11 cellular contexts compared by ENCODE assay signal in genomic region chr4:87119965-87120364, GRCh38.
DNase-seq lines count a peak whose midpoint lies in the region; ATAC-seq and TF ChIP-seq lines count a peak whose summit lies in the region.
"Had no signal": no experiment of that assay in that cellular context is flagged by ENCODE, and none has a peak within 500 bp of the region (broad histone marks: within the 10 kb centered on the region; RNA-seq: fewer than 3 reads in every experiment).

No MANE protein-coding gene starts in this region.

- H3K9me3 ChIP-seq in RWPE2 (ENCODE audit: severe bottlenecking) (no peaks in the 10 kb centered on the region), gastroesophageal sphincter (no peaks in the 10 kb centered on the region), stomach smooth muscle (ENCODE audit: control insufficient read depth in 2 of 2, low read length in 2 of 2) (no peaks in the 10 kb centered on the region), neuronal stem cell (replicated peaks in 1 of 2; ENCODE audit: control insufficient read depth in 2 of 2, insufficient read depth in 1 of 2, low read depth in 1 of 2, low read length in 2 of 2) (no peaks in the 10 kb centered on the region)

- no peak overlapping the region for H3K18ac ChIP-seq in neuronal stem cell (ENCODE audit: low read length)

- H4K8ac ChIP-seq in neuronal stem cell (ENCODE audit: low read depth, low read length) = no peak overlapping the region

- no peak overlapping the region for H3K23ac ChIP-seq in neuronal stem cell (ENCODE audit: low read depth, low read length, poor library complexity)

- no peak overlapping the region for H2BK5ac ChIP-seq in neuronal stem cell (ENCODE audit: low read length)

- peak overlapping the region; percentile 65 to 80 for H3K9ac ChIP-seq in stomach smooth muscle (ENCODE audit: low read length in 2 of 2)
- no peak overlapping the region for H3K9ac ChIP-seq in neuronal stem cell (ENCODE audit: low read depth, low read length, poor library complexity)

- DNase-seq in RWPE2 (ENCODE audit: low spot score) = no peak
- no peak for DNase-seq in neuronal stem cell (ENCODE audit: low spot score)
- no peak for DNase-seq in COR-L47 (lab: John Stamatoyannopoulos, UW)
- DNase-seq: activated CD4-positive, alpha-beta T cell treated with anti-CD3 and anti-CD28 coated beads, Interleukin-2, amount 50 U/mL, for 48 hours; naive B cell; NCI-H1092; NCI-H748 treated with DMSO at 0.1 percent for 48 hours had no signal

- no peak for TF ChIP-seq POLR2A in gastroesophageal sphincter (IDR thresholded peaks at IDR 0.05)

- no peak overlapping the region for H2AFZ ChIP-seq in neuronal stem cell (ENCODE audit: low read length)

- no peak overlapping the region for H2AK5ac ChIP-seq in neuronal stem cell (ENCODE audit: low read depth, low read length)

- TF ChIP-seq EP300 in gastroesophageal sphincter (IDR thresholded peaks at IDR 0.05) = no peak

- H3K4ac ChIP-seq in neuronal stem cell (ENCODE audit: low read length) = no peak overlapping the region

- H3K36me3 ChIP-seq in RWPE2 (ENCODE audit: low read depth) (peaks cover 13% of the 10 kb centered on the region), gastroesophageal sphincter (peaks cover 3 to 35% of the 10 kb centered on the region in 2 donors), stomach smooth muscle (ENCODE audit: control insufficient read depth in 2 of 2, insufficient read depth in 2 of 2, low read length in 2 of 2) (peaks cover 12 to 14% of the 10 kb centered on the region in 2 donors), neuronal stem cell (replicated peaks in 1 of 2; ENCODE audit: control insufficient read depth in 2 of 2, insufficient read depth in 2 of 2, low read length in 2 of 2) (peaks cover 6 to 58% of the 10 kb centered on the region in 2 donors)

- peak overlapping the region; percentile 84 for H3K27ac ChIP-seq in RWPE2 (ENCODE audit: poor library complexity, severe bottlenecking)
- peak overlapping the region; percentile 88 to 91 (median 90) for H3K27ac ChIP-seq in gastroesophageal sphincter
- H3K27ac ChIP-seq in stomach smooth muscle (ENCODE audit: low read length) = peak overlapping the region; percentile 97
- no peak overlapping the region for H3K27ac ChIP-seq in neuronal stem cell (replicated peaks; ENCODE audit: low read length)

- no peak overlapping the region for H2BK120ac ChIP-seq in neuronal stem cell (ENCODE audit: low read depth, low read length)

- no peak overlapping the region for H2BK12ac ChIP-seq in neuronal stem cell (ENCODE audit: low read length)

- H4K91ac ChIP-seq in neuronal stem cell (ENCODE audit: low read depth, low read length, poor library complexity) = no peak overlapping the region

- WGBS in gastroesophageal sphincter (ENCODE audit: low coverage in 1 of 2), 2 donors = 37 to 45% methylated on average over 4 to 5 of the region's 5 CpGs
- WGBS in neuronal stem cell (ENCODE audit: extremely low coverage in 2 of 2, insufficient read length in 2 of 2, insufficient replicate concordance in 1 of 2), 2 donors = no CpG with 5 or more reads among the region's 5 CpGs

- H2BK15ac ChIP-seq in neuronal stem cell (ENCODE audit: low read length) = no peak overlapping the region

- H3K27me3 ChIP-seq in RWPE2 (ENCODE audit: insufficient read depth, poor library complexity, severe bottlenecking) (no peaks in the 10 kb centered on the region), gastroesophageal sphincter (no peaks in the 10 kb centered on the region), stomach smooth muscle (ENCODE audit: control insufficient read depth in 1 of 2, insufficient read depth in 2 of 2, low read length in 2 of 2) (no peaks in the 10 kb centered on the region), neuronal stem cell (ENCODE audit: control insufficient read depth in 3 of 3, insufficient read depth in 3 of 3, low read depth in 1 of 3, low read length in 3 of 3) (no peaks in the 10 kb centered on the region)

- H3K4me3 ChIP-seq in RWPE2 (ENCODE audit: severe bottlenecking) = no peak overlapping the region
- peak overlapping the region; percentile 27 to 45 for H3K4me3 ChIP-seq in gastroesophageal sphincter
- H3K4me3 ChIP-seq in stomach smooth muscle (ENCODE audit: low read length in 2 of 2) = peak overlapping the region; percentile 39 to 76
- H3K4me3 ChIP-seq in neuronal stem cell (ENCODE audit: low read length in 2 of 2) = no peak overlapping the region

- TF ChIP-seq CTCF in RWPE2 (IDR thresholded peaks at IDR 0.05; ENCODE audit: poor library complexity, severe bottlenecking) (no peak), gastroesophageal sphincter (IDR thresholded peaks at IDR 0.05) (no peak)

- H3K79me1 ChIP-seq in neuronal stem cell (ENCODE audit: low read depth, low read length) = no peaks in the 10 kb centered on the region

- H3K4me1 ChIP-seq in RWPE2 (ENCODE audit: insufficient read depth, poor library complexity, severe bottlenecking) = peaks cover 28% of the 10 kb centered on the region
- peaks cover 19 to 88% (median 25%) of the 10 kb centered on the region in 3 donors for H3K4me1 ChIP-seq in gastroesophageal sphincter
- H3K4me1 ChIP-seq in stomach smooth muscle (ENCODE audit: control insufficient read depth, insufficient read depth, low read length) = peaks cover 58% of the 10 kb centered on the region
- peaks cover 3 to 20% of the 10 kb centered on the region in 2 donors for H3K4me1 ChIP-seq in neuronal stem cell (ENCODE audit: control insufficient read depth in 2 of 2, insufficient read depth in 1 of 2, low read depth in 1 of 2, low read length in 2 of 2)

- H3K4me2 ChIP-seq in neuronal stem cell (ENCODE audit: insufficient read depth, low read length, poor library complexity, severe bottlenecking) = no peak overlapping the region

- H3K14ac ChIP-seq in neuronal stem cell (ENCODE audit: low read length) = no peak overlapping the region

- ATAC-seq in GM19025 (IDR thresholded peaks at IDR 0.05; ENCODE audit: low read depth, unreplicated experiment) = peak; percentile 43
- no peak for ATAC-seq in RWPE2 (ENCODE audit: low read depth)
- ATAC-seq in gastroesophageal sphincter = no peak
- ATAC-seq in GM19328 (IDR thresholded peaks at IDR 0.05; ENCODE audit: unreplicated experiment) = no peak

Comparison
In these comparisons a context has a peak if more than half of its experiments do, and no peak if none do; other contexts are left out.
1. H3K4me3 ChIP-seq: peak in gastroesophageal sphincter (2 of 2) and stomach smooth muscle (2 of 2); none in RWPE2 (single experiment) and neuronal stem cell (0 of 2).